ENCODE assay signal across 24 cellular contexts in the genomic region with DNA sequence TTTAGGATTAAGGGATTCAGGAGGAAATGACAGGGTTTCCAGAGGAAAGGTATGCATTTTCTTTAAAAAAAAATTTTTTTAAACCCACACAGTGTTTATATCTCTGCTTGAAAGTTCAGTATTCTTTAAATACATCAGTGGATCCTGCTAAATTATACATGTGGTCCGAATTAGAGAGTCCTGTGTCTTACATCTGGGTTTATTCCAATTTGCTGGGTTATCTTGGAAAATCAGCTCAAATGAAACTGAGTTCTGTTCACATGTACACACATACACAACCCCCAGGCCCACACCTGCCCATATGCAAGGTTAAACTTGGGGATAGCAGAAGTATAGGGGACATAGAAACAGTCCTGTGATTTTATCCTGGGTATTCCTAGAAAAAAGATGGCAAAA.
"Had no signal": no experiment of that assay in that cellular context is flagged by ENCODE, and none has a peak within 500 bp of the region (broad histone marks: within the 10 kb centered on the region; RNA-seq: fewer than 3 reads in every experiment).

No MANE protein-coding gene starts in this region.

- H3K36me3 ChIP-seq: gastrocnemius medialis, heart left ventricle, neural progenitor cell, ovary, right atrium auricular region, spleen, tibial artery had no signal

- H3K27me3 Mint-ChIP-seq: activated CD4-positive, alpha-beta T cell treated with anti-CD3 and anti-CD28 coated beads, Interleukin-2, amount 10 ng/mL, durations not matched to agents 7 days and 5 days; activated CD8-positive, alpha-beta memory T cell treated with anti-CD3 and anti-CD28 coated beads, Interleukin-2, amount 10 ng/mL, durations not matched to agents 7 days and 5 days; activated CD8-positive, alpha-beta T cell treated with anti-CD3 and anti-CD28 coated beads for 36 hours; activated naive CD8-positive, alpha-beta T cell treated with anti-CD3 and anti-CD28 coated beads for 36 hours; naive thymus-derived CD4-positive, alpha-beta T cell had no signal

- DNase-seq: activated CD4-positive, alpha-beta T cell treated with anti-CD3 and anti-CD28 coated beads, Interleukin-2, amount 10 ng/mL, durations not matched to agents 7 days and 5 days; activated CD8-positive, alpha-beta memory T cell treated with anti-CD3 and anti-CD28 coated beads, Interleukin-2, amount 10 ng/mL, durations not matched to agents 7 days and 5 days; activated CD8-positive, alpha-beta T cell treated with anti-CD3 and anti-CD28 coated beads for 36 hours; activated naive CD4-positive, alpha-beta T cell; activated naive CD8-positive, alpha-beta T cell treated with anti-CD3 and anti-CD28 coated beads for 36 hours; amniotic stem cell; dermis blood vessel endothelial cell; effector memory CD4-positive, alpha-beta T cell; gastrocnemius medialis; heart left ventricle; left cardiac atrium; mesendoderm; naive thymus-derived CD4-positive, alpha-beta T cell; ovary; psoas muscle; spleen; stimulated activated CD4-positive, alpha-beta T cell treated with anti-CD3 and anti-CD28 coated beads, Interleukin-4, amount 100 ng/mL, for 1 hour; stimulated activated naive CD8-positive, alpha-beta T cell treated with anti-CD3 and anti-CD28 coated beads, Interleukin-15, Interleukin-2, amounts not matched to agents 100 U/mL and 50 U/mL, for 24 hours; tibial artery had no signal

- H3K4me3 ChIP-seq: gastrocnemius medialis, heart left ventricle, neural progenitor cell, ovary, psoas muscle, right atrium auricular region, SK-N-MC, spleen, tibial artery had no signal

- ATAC-seq: activated CD4-positive, CD25-positive, alpha-beta regulatory T cell treated with anti-CD3 and anti-CD28 coated beads, Interleukin-2, amount 50 U/mL, for 24 hours; activated CD8-positive, alpha-beta memory T cell treated with anti-CD3 and anti-CD28 coated beads, Interleukin-2, amount 10 ng/mL, durations not matched to agents 7 days and 5 days; activated CD8-positive, alpha-beta T cell treated with anti-CD3 and anti-CD28 coated beads for 36 hours; gastrocnemius medialis; naive thymus-derived CD4-positive, alpha-beta T cell; stimulated activated naive CD8-positive, alpha-beta T cell treated with anti-CD3 and anti-CD28 coated beads, Interleukin-15, Interleukin-2, amounts not matched to agents 100 U/mL and 50 U/mL, for 24 hours had no signal

- H3K27me3 ChIP-seq: gastrocnemius medialis, heart left ventricle, neural progenitor cell, ovary, right atrium auricular region, spleen, tibial artery had no signal

- H3K27ac ChIP-seq: gastrocnemius medialis, heart left ventricle, neural progenitor cell, ovary, psoas muscle, right atrium auricular region, SK-N-MC, spleen, tibial artery, VCaP had no signal

- H3K9me3 ChIP-seq: gastrocnemius medialis, ovary, tibial artery had no signal

- H3K4me2 ChIP-seq: neural progenitor cell had no signal

- H3K4me1 Mint-ChIP-seq: activated CD4-positive, alpha-beta T cell treated with anti-CD3 and anti-CD28 coated beads, Interleukin-2, amount 10 ng/mL, durations not matched to agents 7 days and 5 days; activated CD8-positive, alpha-beta memory T cell treated with anti-CD3 and anti-CD28 coated beads, Interleukin-2, amount 10 ng/mL, durations not matched to agents 7 days and 5 days; activated naive CD8-positive, alpha-beta T cell treated with anti-CD3 and anti-CD28 coated beads for 36 hours; naive thymus-derived CD4-positive, alpha-beta T cell had no signal

- H3K36me3 Mint-ChIP-seq: activated CD8-positive, alpha-beta memory T cell treated with anti-CD3 and anti-CD28 coated beads, Interleukin-2, amount 10 ng/mL, durations not matched to agents 7 days and 5 days; activated naive CD8-positive, alpha-beta T cell treated with anti-CD3 and anti-CD28 coated beads for 36 hours; naive thymus-derived CD4-positive, alpha-beta T cell had no signal

- H3K9ac ChIP-seq: neural progenitor cell had no signal

- H3K27ac Mint-ChIP-seq: activated CD4-positive, alpha-beta T cell treated with anti-CD3 and anti-CD28 coated beads, Interleukin-2, amount 10 ng/mL, durations not matched to agents 7 days and 5 days; activated CD8-positive, alpha-beta memory T cell treated with anti-CD3 and anti-CD28 coated beads, Interleukin-2, amount 10 ng/mL, durations not matched to agents 7 days and 5 days; activated CD8-positive, alpha-beta T cell treated with anti-CD3 and anti-CD28 coated beads for 36 hours; activated naive CD8-positive, alpha-beta T cell treated with anti-CD3 and anti-CD28 coated beads for 36 hours; naive thymus-derived CD4-positive, alpha-beta T cell had no signal

- H3K4me3 Mint-ChIP-seq: activated CD4-positive, alpha-beta T cell treated with anti-CD3 and anti-CD28 coated beads, Interleukin-2, amount 10 ng/mL, durations not matched to agents 7 days and 5 days; activated CD8-positive, alpha-beta memory T cell treated with anti-CD3 and anti-CD28 coated beads, Interleukin-2, amount 10 ng/mL, durations not matched to agents 7 days and 5 days; activated CD8-positive, alpha-beta T cell treated with anti-CD3 and anti-CD28 coated beads for 36 hours; activated naive CD8-positive, alpha-beta T cell treated with anti-CD3 and anti-CD28 coated beads for 36 hours; naive thymus-derived CD4-positive, alpha-beta T cell; neural progenitor cell had no signal

- H3K4me1 ChIP-seq: psoas muscle, spleen had no signal
